ENCODE assay signal across 30 cellular contexts in genomic region chr1:40754201-40754600, GRCh38. TPM values are rescaled to one million over a fixed set of nuclear protein-coding genes. Genes with fewer than 3 reads are reported as not detected.
"Had no signal": no experiment of that assay in that cellular context is flagged by ENCODE, and none has a peak within 500 bp of the region (broad histone marks: within the 10 kb centered on the region; RNA-seq: fewer than 3 reads in every experiment).

No MANE protein-coding gene starts in this region.

- H3K4me1 ChIP-seq: neural progenitor cell had no signal

- H3K27ac Mint-ChIP-seq: activated naive CD4-positive, alpha-beta T cell treated with anti-CD3 and anti-CD28 coated beads for 36 hours; activated naive CD8-positive, alpha-beta T cell treated with anti-CD3 and anti-CD28 coated beads, Interleukin-2, amount 10 ng/mL, durations not matched to agents 7 days and 5 days; neural progenitor cell; T-cell had no signal

- H3K9me3 Mint-ChIP-seq: activated naive CD4-positive, alpha-beta T cell treated with anti-CD3 and anti-CD28 coated beads for 36 hours; activated naive CD8-positive, alpha-beta T cell treated with anti-CD3 and anti-CD28 coated beads, Interleukin-2, amount 10 ng/mL, durations not matched to agents 7 days and 5 days; activated T-cell treated with anti-CD3 and anti-CD28 coated beads, Interleukin-2, amount 50 U/mL, for 72 hours; naive thymus-derived CD8-positive, alpha-beta T cell; neural progenitor cell; T-cell; WTC11 had no signal

- H3K27me3 ChIP-seq: foreskin keratinocyte, hepatocyte, left lung, neural progenitor cell, stomach, suprapubic skin, tibial nerve had no signal

- H3K4me1 Mint-ChIP-seq: naive thymus-derived CD8-positive, alpha-beta T cell; neural progenitor cell; WTC11 had no signal

- DNase-seq: activated CD4-positive, alpha-beta T cell treated with anti-CD3 and anti-CD28 coated beads, Interleukin-2, amount 50 U/mL, for 4 hours; activated CD8-positive, alpha-beta memory T cell treated with anti-CD3 and anti-CD28 coated beads for 24 hours; activated CD8-positive, alpha-beta memory T cell treated with anti-CD3 and anti-CD28 coated beads, Interleukin-2, amount 50 U/mL, for 48 hours; activated effector memory CD4-positive, alpha-beta T cell treated with Interleukin-2 at 50 U/mL for 16 hours; activated naive CD4-positive, alpha-beta T cell treated with anti-CD3 and anti-CD28 coated beads for 36 hours; activated naive CD8-positive, alpha-beta T cell treated with anti-CD3 and anti-CD28 coated beads, Interleukin-2, amount 10 ng/mL, durations not matched to agents 7 days and 5 days; activated T-cell treated with anti-CD3 and anti-CD28 coated beads, Interleukin-2, amount 50 U/mL, for 72 hours; amniotic stem cell; cerebellar nuclear complex; effector CD4-positive, alpha-beta T cell; erythroblast; foreskin keratinocyte; glutamatergic neuron; kidney glomerular epithelial cell; left lung; mesenchymal stem cell; mucosa of descending colon; naive thymus-derived CD8-positive, alpha-beta T cell; posterior cingulate gyrus; stimulated activated CD4-positive, alpha-beta T cell treated with anti-CD3 and anti-CD28 coated beads, Interleukin-12 subunit alpha, Interleukin-12 subunit beta, amount 100 ng/mL, for 4 hours; stomach; T-cell; T-helper 9 cell had no signal

- H3K27ac ChIP-seq: foreskin keratinocyte, hepatocyte, neural progenitor cell, tibial nerve had no signal

- H2AFZ ChIP-seq: hepatocyte, neural progenitor cell had no signal

- H3K36me3 ChIP-seq: neural progenitor cell had no signal

- H3K4me3 Mint-ChIP-seq: activated naive CD4-positive, alpha-beta T cell treated with anti-CD3 and anti-CD28 coated beads for 36 hours; activated naive CD8-positive, alpha-beta T cell treated with anti-CD3 and anti-CD28 coated beads, Interleukin-2, amount 10 ng/mL, durations not matched to agents 7 days and 5 days; naive thymus-derived CD8-positive, alpha-beta T cell; neural progenitor cell; T-cell; WTC11 had no signal

- H3K4me2 ChIP-seq: hepatocyte, neural progenitor cell had no signal

- H3K9me3 ChIP-seq: left lung, mucosa of descending colon, stomach, suprapubic skin, tibial nerve had no signal

- H3K4me3 ChIP-seq: hepatocyte, left lung, mucosa of descending colon, neural progenitor cell, stomach, suprapubic skin, tibial nerve had no signal

- FAIRE-seq: bronchial epithelial cell, urothelium cell line had no signal

- ATAC-seq: foreskin keratinocyte; mucosa of descending colon; naive thymus-derived CD8-positive, alpha-beta T cell; T-cell; WTC11 had no signal

- H3K27me3 Mint-ChIP-seq: activated naive CD8-positive, alpha-beta T cell treated with anti-CD3 and anti-CD28 coated beads, Interleukin-2, amount 10 ng/mL, durations not matched to agents 7 days and 5 days; naive thymus-derived CD8-positive, alpha-beta T cell; T-cell had no signal

- H3K9ac ChIP-seq: neural progenitor cell had no signal

RNA-seq across cellular contexts. Expression of gene KCNQ4, which starts 29.4 kb away (rescaled TPM):
- total RNA-seq: foreskin keratinocyte, hepatocyte had no signal
- polyA plus RNA-seq: hepatocyte had no signal
